ENCODE assay signal across 8 cellular contexts in genomic region chr14:49863483-49864262, GRCh38. TPM values are rescaled to one million over a fixed set of nuclear protein-coding genes. Genes with fewer than 3 reads are reported as not detected.
DNase-seq lines count a peak whose midpoint lies in the region; ATAC-seq and TF ChIP-seq lines count a peak whose summit lies in the region.

No MANE protein-coding gene starts in this region.

- no peaks in the 10 kb centered on the region for H3K9me3 Mint-ChIP-seq in CD8-positive, alpha-beta T cell

- DNase-seq in CD8-positive, alpha-beta T cell = peak in 2 of 7 experiments; percentile 13 to 14
- DNase-seq in COR-L47 (lab: John Stamatoyannopoulos, UW) = no peak
- DNase-seq in head of caudate nucleus = no peak
- no peak for DNase-seq in activated gamma-delta T cell treated with Interleukin-2 at 50 U/mL for 16 hours

- POLR2A ChIA-PET in CD8-positive, alpha-beta T cell (lab: Charles Lee) = interaction anchor here (0.6 to 7.0 kb wide), 21 partner anchors 12 to 277 kb away, joined by 3 to 74 read pairs (median 13); partner anchors contain the start of genes ARF6, DNAAF2, KLHDC2 and NEMF

- no peaks in the 10 kb centered on the region for H3K27me3 Mint-ChIP-seq in CD8-positive, alpha-beta T cell (ENCODE audit: low read depth)

- no peak for TF ChIP-seq RAD21 in neural cell (conservative IDR thresholded peaks at IDR 0.05)

- peaks cover 18% of the 10 kb centered on the region for H3K4me1 Mint-ChIP-seq in CD8-positive, alpha-beta T cell (ENCODE audit: low read depth)

- H3K36me3 Mint-ChIP-seq in CD8-positive, alpha-beta T cell = peaks cover 17% of the 10 kb centered on the region

- H2AFZ ChIP-seq in neural cell (ENCODE audit: low read depth, low read length) = no peak overlapping the region

- no peak overlapping the region for H3K27ac Mint-ChIP-seq in CD8-positive, alpha-beta T cell

- H3K9ac ChIP-seq in neural cell (ENCODE audit: low read length) = peak overlapping the region; percentile 95

- intact Hi-C loops in CD8-positive, alpha-beta T cell (cut with DNase I, micrococcal nuclease) = loop anchor here (2.0 to 10.0 kb wide), 10 partner anchors 111 to 1984 kb away; partner anchors contain the start of genes SOS2 (in 2 of the 2), DMAC2L (in 1 of the 2), L2HGDH (in 1 of the 2) and NIN (in 1 of the 2)
- intact Hi-C loops in head of caudate nucleus (cut with DNase I) = loop anchor here (5.0 to 10.0 kb wide), 2 partner anchors 254 to 371 kb away; partner anchors contain the start of genes SOS2 and VCPKMT

- CTCF ChIA-PET in CD8-positive, alpha-beta T cell (lab: Charles Lee) = interaction anchor here (0.6 to 13.2 kb wide), 21 partner anchors 14 to 254 kb away, joined by 3 to 186 read pairs (median 7); partner anchors contain the start of genes ARF6, NEMF and VCPKMT

- peaks cover 36% of the 10 kb centered on the region for H3K4me1 ChIP-seq in CD8-positive, alpha-beta T cell (ENCODE audit: insufficient read depth, low read length)

- ATAC-seq in CD8-positive, alpha-beta T cell = peak; percentile 7
- ATAC-seq in HG03460 (IDR thresholded peaks at IDR 0.05; ENCODE audit: unreplicated experiment) = no peak

- H3K9me2 ChIP-seq in neural cell (ENCODE audit: insufficient read depth, low read length) = no peaks in the 10 kb centered on the region

- no peak for TF ChIP-seq CTCF in CD8-positive, alpha-beta T cell (IDR thresholded peaks at IDR 0.05)
- TF ChIP-seq CTCF in neural cell (IDR thresholded peaks at IDR 0.05; ENCODE audit: poor library complexity, severe bottlenecking) = no peak

- no peak overlapping the region for H3K4me3 Mint-ChIP-seq in CD8-positive, alpha-beta T cell

- H4K20me1 ChIP-seq in neural cell (ENCODE audit: insufficient read depth) = no peaks in the 10 kb centered on the region

- H3K9me3 ChIP-seq in CD8-positive, alpha-beta T cell (ENCODE audit: low read length) = no peaks in the 10 kb centered on the region
- no peaks in the 10 kb centered on the region for H3K9me3 ChIP-seq in KOPT-K1 (ENCODE audit: insufficient read depth, low read length, poor library complexity, severe bottlenecking)
- no peaks in the 10 kb centered on the region for H3K9me3 ChIP-seq in neural cell (ENCODE audit: low read length)

- H3K27me3 ChIP-seq in CD8-positive, alpha-beta T cell (ENCODE audit: insufficient read depth, low read length) = no peaks in the 10 kb centered on the region
- no peaks in the 10 kb centered on the region for H3K27me3 ChIP-seq in neural cell (ENCODE audit: insufficient read depth, low read depth, low read length)

- peak overlapping the region; percentile 80 for H3K4me3 ChIP-seq in CD8-positive, alpha-beta T cell (ENCODE audit: low read depth, low read length)
- H3K4me3 ChIP-seq in neural cell (ENCODE audit: low read length) = peak overlapping the region; percentile 88

- H3F3A ChIP-seq in neural cell (ENCODE audit: insufficient read depth, low read length, poor library complexity, severe bottlenecking) = peaks cover 13% of the 10 kb centered on the region

- peak overlapping the region; percentile 98 for H3K27ac ChIP-seq in CD8-positive, alpha-beta T cell (ENCODE audit: low read depth, low read length)
- peak overlapping the region; percentile 81 for H3K27ac ChIP-seq in KOPT-K1 (ENCODE audit: low read depth, low read length, poor library complexity, severe bottlenecking)
- peak overlapping the region; percentile 98 for H3K27ac ChIP-seq in cingulate gyrus (ENCODE audit: low read depth, low read length)
- H3K27ac ChIP-seq in neural cell (ENCODE audit: low read length) = peak overlapping the region; percentile 98

- peak overlapping the region; percentile 71 for H3K4me2 ChIP-seq in neural cell (ENCODE audit: low read length)

- H3K79me2 ChIP-seq in neural cell (replicated peaks; ENCODE audit: insufficient read depth, low read length) = no peaks in the 10 kb centered on the region

- no peak for TF ChIP-seq EP300 in neural cell (conservative IDR thresholded peaks at IDR 0.05; ENCODE audit: poor library complexity, severe bottlenecking)

- H3K36me3 ChIP-seq in CD8-positive, alpha-beta T cell (ENCODE audit: insufficient read depth, low read length) = no peaks in the 10 kb centered on the region
- H3K36me3 ChIP-seq in KOPT-K1 (ENCODE audit: insufficient read depth, low read length) (no peaks in the 10 kb centered on the region), neural cell (ENCODE audit: insufficient read depth, low read length) (no peaks in the 10 kb centered on the region)

TF ChIP-seq in neural cell, 6 proteins besides CTCF, POLR2A, EP300 and RAD21:
- TF ChIP-seq MXI1 (conservative IDR thresholded peaks at IDR 0.05; ENCODE audit: poor library complexity, severe bottlenecking) (no peak), SMC3 (conservative IDR thresholded peaks at IDR 0.05; ENCODE audit: poor library complexity) (no peak), REST (IDR thresholded peaks at IDR 0.05; ENCODE audit: borderline replicate concordance) (no peak), EZH2 (IDR thresholded peaks at IDR 0.05; ENCODE audit: borderline replicate concordance, insufficient read depth, low read length, poor library complexity, severe bottlenecking) (no peak), TAF1 (IDR thresholded peaks at IDR 0.05; ENCODE audit: low read depth) (no peak), POLR2AphosphoS5 (IDR thresholded peaks at IDR 0.05) (no peak)

RNA-seq across cellular contexts. Expression of gene NEMF, which starts 11.1 kb away (rescaled TPM):
- total RNA-seq in CD8-positive, alpha-beta T cell = 100 to 1,000 TPM; 101 to 106 TPM
- polyA plus RNA-seq in neural cell = 91.0 and 113 TPM in 2 replicates
- polyA minus RNA-seq in neural cell = 154 and 193 TPM in 2 replicates

RNA-seq across cellular contexts. Expression of gene ARF6, which starts 29.2 kb away (rescaled TPM):
- total RNA-seq in CD8-positive, alpha-beta T cell = 10 to 100 TPM; 60.9 to 62.5 TPM
- polyA plus RNA-seq in neural cell = 23.0 and 24.1 TPM in 2 replicates
- polyA minus RNA-seq in neural cell = 48.7 and 49.7 TPM in 2 replicates
